11 cellular contexts compared by ENCODE assay signal in the genomic region with DNA sequence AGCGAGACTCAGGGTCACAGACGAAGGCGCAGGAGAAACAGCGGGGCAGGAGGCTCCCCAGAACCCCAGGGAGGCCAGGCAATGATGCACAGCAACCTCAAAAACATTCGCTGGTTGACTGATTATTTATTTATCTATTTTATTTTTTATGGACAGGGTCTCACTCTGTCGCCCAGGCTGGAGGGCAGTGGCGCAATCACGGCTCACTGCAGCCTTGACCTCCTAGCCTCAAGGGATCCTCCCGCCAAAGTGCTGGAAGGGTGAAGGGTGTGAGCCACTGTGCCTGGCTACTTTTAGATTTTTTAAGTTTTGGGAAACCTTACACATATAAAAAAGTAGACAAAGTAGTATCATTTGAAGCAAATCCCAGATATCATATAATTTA.
A peak's percentile ranks its signal among the peaks of the same experiment; 100 is the strongest.
DNase-seq lines count a peak whose midpoint lies in the region; ATAC-seq and TF ChIP-seq lines count a peak whose summit lies in the region.
"Had no signal": no experiment of that assay in that cellular context is flagged by ENCODE, and none has a peak within 500 bp of the region (broad histone marks: within the 10 kb centered on the region; RNA-seq: fewer than 3 reads in every experiment).

No MANE protein-coding gene starts in this region.

- H3K27ac ChIP-seq in SK-N-SH (ENCODE audit: low read depth in 2 of 2, low read length in 1 of 2): peak overlapping the region; percentile 54 to 81
- peak overlapping the region; percentile 44 to 92 for H3K27ac ChIP-seq in lung (ENCODE audit: low read depth in 1 of 2, low read length in 1 of 2)
- peak overlapping the region; percentile 92 for H3K27ac ChIP-seq in temporal lobe (ENCODE audit: low read depth, low read length)

- H3K27me3 ChIP-seq in SK-N-SH (ENCODE audit: insufficient read depth) (no peaks in the 10 kb centered on the region), lung (ENCODE audit: control insufficient read depth, insufficient read depth) (no peaks in the 10 kb centered on the region)

- TF ChIP-seq CTCF in SK-N-SH (IDR thresholded peaks at IDR 0.05): no peak
- TF ChIP-seq CTCF in chondrocyte (IDR thresholded peaks at IDR 0.05): no peak
- TF ChIP-seq CTCF in lung (IDR thresholded peaks at IDR 0.05; ENCODE audit: control extremely low read depth, extremely low read depth): no peak

- ATAC-seq in SK-N-SH treated with all-trans-retinoic acid at 6 μM for 48 hours (no peak), lung (ENCODE audit: insufficient read depth, low FRiP score) (no peak)
- no peak for ATAC-seq in stimulated activated naive B cell treated with anti-CD40 and anti-IgM and Interleukin-4, amounts not matched to agents 10 μg/mL and 1 μg/mL and 100 μg/mL, for 72 hours (replicated peaks)

- no peaks in the 10 kb centered on the region for H3K9me3 Mint-ChIP-seq in chondrocyte (ENCODE audit: low read depth)
- no peaks in the 10 kb centered on the region for H3K9me3 Mint-ChIP-seq in stimulated activated naive B cell treated with anti-CD40 and anti-IgM and Interleukin-4, amounts not matched to agents 10 μg/mL and 1 μg/mL and 100 μg/mL, for 72 hours

- H3K4me1 ChIP-seq in SK-N-SH (ENCODE audit: control insufficient read depth in 1 of 2, insufficient read depth in 2 of 2, low read depth in 1 of 2, low read length in 1 of 2) (peaks cover 8 to 31% of the 10 kb centered on the region in 2 experiments; a peak in 3 of 4 replicates), lung (ENCODE audit: control insufficient read depth in 2 of 2, insufficient read depth in 2 of 2, low read length in 2 of 2) (peaks cover 0 to 14% of the 10 kb centered on the region in 2 donors)

- no peaks in the 10 kb centered on the region for H3K9me2 ChIP-seq in SK-N-SH

- TF ChIP-seq EP300 in SK-N-SH (IDR thresholded peaks at IDR 0.05; ENCODE audit: borderline replicate concordance in 1 of 2, low read depth in 1 of 2, low read length in 1 of 2): no peak

- TF ChIP-seq RAD21 in SK-N-SH (IDR thresholded peaks at IDR 0.05; ENCODE audit: low read length): no peak

- peaks cover 19% of the 10 kb centered on the region for H3F3A ChIP-seq in SK-N-SH (replicated peaks; ENCODE audit: insufficient read depth)

- H3K27me3 Mint-ChIP-seq in chondrocyte (ENCODE audit: low read depth): no peaks in the 10 kb centered on the region
- H3K27me3 Mint-ChIP-seq in stimulated activated naive B cell treated with anti-CD40 and anti-IgM and Interleukin-4, amounts not matched to agents 10 μg/mL and 1 μg/mL and 100 μg/mL, for 72 hours: no peaks in the 10 kb centered on the region

- H3K4me2 ChIP-seq in SK-N-SH: peak overlapping the region; percentile 68; the same call in 1 of the 2 replicates

- 96% methylated on average over 9 of the region's 9 CpGs for WGBS in SK-N-SH (ENCODE audit: low lambda C conversion rate)
- WGBS in lung, 2 donors: 83% methylated on average over 9 of the region's 9 CpGs

- CTCF ChIA-PET in SK-N-SH (lab: Yijun Ruan, JAX): no interaction called here

- H3K9ac ChIP-seq in SK-N-SH: peak overlapping the region; percentile 34; the same call in 1 of the 2 replicates

- peaks cover 75% of the 10 kb centered on the region for H3K79me2 ChIP-seq in SK-N-SH (ENCODE audit: insufficient read depth)

- H3K4me3 ChIP-seq in SK-N-SH (ENCODE audit: low read depth in 2 of 2, low read length in 1 of 2): no peak overlapping the region
- H3K4me3 ChIP-seq in lung: no peak overlapping the region
- H3K4me3 ChIP-seq: K562 had no signal

- DNase-seq in SK-N-SH (no peak), chondrocyte (ENCODE audit: low spot score) (no peak), lung (ENCODE audit: low spot score) (no peak), GM19240 (ENCODE audit: insufficient read length, low spot score) (no peak), NCI-H1048 (lab: John Stamatoyannopoulos, UW) (no peak)
- DNase-seq in stimulated activated naive B cell treated with anti-CD40 and anti-IgM and Interleukin-4, amounts not matched to agents 10 μg/mL and 1 μg/mL and 100 μg/mL, for 72 hours: no peak
- DNase-seq: NCI-H1694; NK-92 treated with Interleukin-12 subunit alpha and Interleukin-12 subunit beta, amount 100 ng/mL, for 24 hours had no signal

- H3K27ac Mint-ChIP-seq in chondrocyte (ENCODE audit: unreplicated experiment): peak overlapping the region; percentile 95
- H3K27ac Mint-ChIP-seq in stimulated activated naive B cell treated with anti-CD40 and anti-IgM and Interleukin-4, amounts not matched to agents 10 μg/mL and 1 μg/mL and 100 μg/mL, for 72 hours: no peak overlapping the region

- H3K9me3 ChIP-seq in SK-N-SH (no peaks in the 10 kb centered on the region), lung (ENCODE audit: control insufficient read depth in 2 of 2, insufficient read depth in 1 of 2, low read length in 1 of 2) (no peaks in the 10 kb centered on the region)

- H2AFZ ChIP-seq in SK-N-SH (ENCODE audit: low read depth): no peak overlapping the region

- POLR2A ChIA-PET in SK-N-SH (lab: Yijun Ruan, JAX): no interaction called here

- H3K36me3 ChIP-seq in SK-N-SH (replicated peaks in 1 of 2; ENCODE audit: control insufficient read depth in 1 of 2, insufficient read depth in 2 of 2, low read length in 1 of 2) (peaks cover 11 to 25% of the 10 kb centered on the region in 2 experiments), lung (ENCODE audit: control insufficient read depth in 2 of 2, insufficient read depth in 2 of 2, low read length in 2 of 2) (peaks cover 0 to 37% of the 10 kb centered on the region in 2 donors)

- H4K20me1 ChIP-seq in SK-N-SH (ENCODE audit: insufficient read depth): peaks cover 67% of the 10 kb centered on the region

- H3K4me1 Mint-ChIP-seq in chondrocyte (ENCODE audit: low read depth): peaks cover 33% of the 10 kb centered on the region
- H3K4me1 Mint-ChIP-seq in stimulated activated naive B cell treated with anti-CD40 and anti-IgM and Interleukin-4, amounts not matched to agents 10 μg/mL and 1 μg/mL and 100 μg/mL, for 72 hours: peaks cover 22 to 55% of the 10 kb centered on the region in 2 donors

- peaks cover 19% of the 10 kb centered on the region for H3K36me3 Mint-ChIP-seq in chondrocyte (ENCODE audit: low read depth)
- H3K36me3 Mint-ChIP-seq in stimulated activated naive B cell treated with anti-CD40 and anti-IgM and Interleukin-4, amounts not matched to agents 10 μg/mL and 1 μg/mL and 100 μg/mL, for 72 hours: peaks cover 43 to 51% of the 10 kb centered on the region in 2 donors

- H3K4me3 Mint-ChIP-seq in chondrocyte (ENCODE audit: unreplicated experiment): no peak overlapping the region
- H3K4me3 Mint-ChIP-seq in stimulated activated naive B cell treated with anti-CD40 and anti-IgM and Interleukin-4, amounts not matched to agents 10 μg/mL and 1 μg/mL and 100 μg/mL, for 72 hours: no peak overlapping the region

TF ChIP-seq in SK-N-SH, 30 proteins besides CTCF, POLR2A, EP300 and RAD21:
- TF ChIP-seq JUND (IDR thresholded peaks at IDR 0.05): no peak
- no peak for TF ChIP-seq NRF1 (IDR thresholded peaks at IDR 0.05; ENCODE audit: low read depth, low read length)
- no peak for TF ChIP-seq RFX5 (IDR thresholded peaks at IDR 0.05; ENCODE audit: low read length)
- TF ChIP-seq EZH2phosphoT487 (IDR thresholded peaks at IDR 0.05; ENCODE audit: borderline replicate concordance, low read depth): no peak
- TF ChIP-seq FOXM1 (IDR thresholded peaks at IDR 0.05; ENCODE audit: low read depth): no peak
- TF ChIP-seq NFIC (IDR thresholded peaks at IDR 0.05; ENCODE audit: borderline replicate concordance): no peak

TF ChIP-seq in SK-N-SH treated with all-trans-retinoic acid at 6 μM for 48 hours, 23 proteins besides CTCF, POLR2A, EP300 and RAD21:
- no peak for TF ChIP-seq TOX (CRISPR knock-in tag; IDR thresholded peaks at IDR 0.05; ENCODE audit: borderline replicate concordance)
- no peak for TF ChIP-seq ARNTL (CRISPR knock-in tag; IDR thresholded peaks at IDR 0.05; ENCODE audit: borderline replicate concordance, low read depth)
- TF ChIP-seq ZFP3 (CRISPR knock-in tag; IDR thresholded peaks at IDR 0.05): no peak
- TF ChIP-seq GLIS3 (CRISPR knock-in tag; IDR thresholded peaks at IDR 0.05): no peak
- TF ChIP-seq TCF4 (CRISPR knock-in tag; IDR thresholded peaks at IDR 0.05; ENCODE audit: borderline replicate concordance): no peak
- TF ChIP-seq OSR1 (CRISPR knock-in tag; IDR thresholded peaks at IDR 0.05): no peak
- TF ChIP-seq SNAI2 (CRISPR knock-in tag; IDR thresholded peaks at IDR 0.05): no peak
- no peak for TF ChIP-seq ZNF8 (CRISPR knock-in tag; IDR thresholded peaks at IDR 0.05)
- TF ChIP-seq, protein P1, sequence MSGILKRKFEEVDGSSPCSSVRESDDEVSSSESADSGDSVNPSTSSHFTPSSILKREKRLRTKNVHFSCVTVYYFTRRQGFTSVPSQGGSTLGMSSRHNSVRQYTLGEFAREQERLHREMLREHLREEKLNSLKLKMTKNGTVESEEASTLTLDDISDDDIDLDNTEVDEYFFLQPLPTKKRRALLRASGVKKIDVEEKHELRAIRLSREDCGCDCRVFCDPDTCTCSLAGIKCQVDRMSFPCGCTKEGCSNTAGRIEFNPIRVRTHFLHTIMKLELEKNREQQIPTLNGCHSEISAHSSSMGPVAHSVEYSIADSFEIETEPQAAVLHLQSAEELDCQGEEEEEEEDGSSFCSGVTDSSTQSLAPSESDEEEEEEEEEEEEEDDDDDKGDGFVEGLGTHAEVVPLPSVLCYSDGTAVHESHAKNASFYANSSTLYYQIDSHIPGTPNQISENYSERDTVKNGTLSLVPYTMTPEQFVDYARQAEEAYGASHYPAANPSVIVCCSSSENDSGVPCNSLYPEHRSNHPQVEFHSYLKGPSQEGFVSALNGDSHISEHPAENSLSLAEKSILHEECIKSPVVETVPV (CRISPR knock-in tag; IDR thresholded peaks at IDR 0.05): no peak
- TF ChIP-seq, protein P2, sequence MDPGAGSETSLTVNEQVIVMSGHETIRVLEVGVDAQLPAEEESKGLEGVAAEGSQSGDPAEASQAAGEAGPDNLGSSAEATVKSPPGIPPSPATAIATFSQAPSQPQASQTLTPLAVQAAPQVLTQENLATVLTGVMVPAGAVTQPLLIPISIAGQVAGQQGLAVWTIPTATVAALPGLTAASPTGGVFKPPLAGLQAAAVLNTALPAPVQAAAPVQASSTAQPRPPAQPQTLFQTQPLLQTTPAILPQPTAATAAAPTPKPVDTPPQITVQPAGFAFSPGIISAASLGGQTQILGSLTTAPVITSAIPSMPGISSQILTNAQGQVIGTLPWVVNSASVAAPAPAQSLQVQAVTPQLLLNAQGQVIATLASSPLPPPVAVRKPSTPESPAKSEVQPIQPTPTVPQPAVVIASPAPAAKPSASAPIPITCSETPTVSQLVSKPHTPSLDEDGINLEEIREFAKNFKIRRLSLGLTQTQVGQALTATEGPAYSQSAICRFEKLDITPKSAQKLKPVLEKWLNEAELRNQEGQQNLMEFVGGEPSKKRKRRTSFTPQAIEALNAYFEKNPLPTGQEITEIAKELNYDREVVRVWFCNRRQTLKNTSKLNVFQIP (CRISPR knock-in tag; IDR thresholded peaks at IDR 0.05; ENCODE audit: borderline replicate concordance, low read depth): no peak
- no peak for TF ChIP-seq BACH2 (CRISPR knock-in tag; IDR thresholded peaks at IDR 0.05; ENCODE audit: borderline replicate concordance)
- no peak for TF ChIP-seq ESRRG (CRISPR knock-in tag; IDR thresholded peaks at IDR 0.05)
- TF ChIP-seq RARB (CRISPR knock-in tag; IDR thresholded peaks at IDR 0.05): no peak
- TF ChIP-seq ZNF565 (CRISPR knock-in tag; conservative IDR thresholded peaks at IDR 0.05; ENCODE audit: low read depth): no peak
- no peak for TF ChIP-seq ZFP30 (CRISPR knock-in tag; IDR thresholded peaks at IDR 0.05)
TF ChIP-seq in SK-N-SH treated with all-trans-retinoic acid at 6 μM for 48 hours: peak in this region for 0.
